In genomic region chr20:53608456-53609413, GRCh38 we compare ENCODE assay signal across 10 cellular contexts. TPM values are rescaled to one million over a fixed set of nuclear protein-coding genes. Genes with fewer than 3 reads are reported as not detected.
DNase-seq lines count a peak whose midpoint lies in the region; ATAC-seq, FAIRE-seq and TF ChIP-seq lines count a peak whose summit lies in the region.
"Had no signal": no experiment of that assay in that cellular context is flagged by ENCODE, and none has a peak within 500 bp of the region (broad histone marks: within the 10 kb centered on the region; RNA-seq: fewer than 3 reads in every experiment).

No MANE protein-coding gene starts in this region.

- 64 to 81% methylated on average over 6 to 35 of the region's 35 CpGs for WGBS in transverse colon (ENCODE audit: low coverage in 1 of 2), 2 donors

- H3K36me3 Mint-ChIP-seq in activated naive CD8-positive, alpha-beta T cell: peaks cover 3% of the 10 kb centered on the region

- H3K9me3 Mint-ChIP-seq in activated naive CD8-positive, alpha-beta T cell (ENCODE audit: low read depth): no peaks in the 10 kb centered on the region

- H3K4me1 ChIP-seq in transverse colon: peaks cover 0 to 33% (median 7%) of the 10 kb centered on the region in 4 donors

- peak overlapping the region; percentile 96 for H3K27ac Mint-ChIP-seq in activated naive CD8-positive, alpha-beta T cell

- H3K27me3 Mint-ChIP-seq in activated naive CD8-positive, alpha-beta T cell: no peaks in the 10 kb centered on the region

- no peak for ATAC-seq in HG03521 (IDR thresholded peaks at IDR 0.05; ENCODE audit: unreplicated experiment)

- no peaks in the 10 kb centered on the region for H3K36me3 ChIP-seq in transverse colon

- H3K27ac ChIP-seq in transverse colon: peak overlapping the region; percentile 59 to 76 (median 68)
- H3K27ac ChIP-seq: C4-2B had no signal

- DNase-seq in activated effector memory CD4-positive, alpha-beta T cell treated with anti-CD3 and anti-CD28 coated beads, Interleukin-2, amount 50 U/mL, for 16 hours: peak; percentile 66
- DNase-seq in activated effector memory CD4-positive, alpha-beta T cell treated with Interleukin-2 at 50 U/mL for 16 hours: no peak
- DNase-seq in left kidney (ENCODE audit: low read depth, low spot score): peak; percentile 22
- DNase-seq in transverse colon: peak; percentile 52
- no peak for DNase-seq in urothelium cell line (ENCODE audit: low spot score)
- DNase-seq in NOMO-1 (lab: John Stamatoyannopoulos, UW; ENCODE audit: unreplicated experiment in 2 of 2): no peak
- DNase-seq: NCI-H526 treated with DMSO at 0.1 percent for 48 hours had no signal

- no peak for TF ChIP-seq POLR2A in transverse colon (IDR thresholded peaks at IDR 0.05)

- intact Hi-C loops in transverse colon (cut with DNase I; ENCODE audit: low total_unique reads): no loop called here

- TF ChIP-seq CTCF in transverse colon (IDR thresholded peaks at IDR 0.05): no peak

- in situ Hi-C loops in transverse colon (cut with MboI; ENCODE audit: low pct_ligation_motif_present in 1 of 4, low pct_unique_long_range_greater_than_20kb in 1 of 4, low sequenced_read_pairs in 3 of 4): no loop called here

- no peak for FAIRE-seq in urothelium cell line (lab: Jason Lieb, UNC)

- no peaks in the 10 kb centered on the region for H3K27me3 ChIP-seq in transverse colon

- H3K4me3 ChIP-seq in transverse colon: no peak overlapping the region

- H3K4me1 Mint-ChIP-seq in activated naive CD8-positive, alpha-beta T cell (ENCODE audit: low read depth): peaks cover 41% of the 10 kb centered on the region

- H3K4me3 Mint-ChIP-seq in activated naive CD8-positive, alpha-beta T cell: peak overlapping the region; percentile 77

- H3K9me3 ChIP-seq in transverse colon: no peaks in the 10 kb centered on the region

- no peak for TF ChIP-seq EP300 in transverse colon (IDR thresholded peaks at IDR 0.05; ENCODE audit: low read depth)

RNA-seq across cellular contexts. Expression of gene ZNF217, which starts 15.1 kb away (rescaled TPM):
- 10 to 100 TPM; 28.9 to 82.6 (median 46.0) TPM for total RNA-seq in transverse colon

Comparison
In these comparisons a context has a peak if more than half of its experiments do, and no peak if none do; other contexts are left out.
1. DNase-seq: peak in activated effector memory CD4-positive, alpha-beta T cell treated with anti-CD3 and anti-CD28 coated beads, Interleukin-2, amount 50 U/mL, for 16 hours (single experiment), left kidney (single experiment) and transverse colon (single experiment); none in activated effector memory CD4-positive, alpha-beta T cell treated with Interleukin-2 at 50 U/mL for 16 hours (single experiment), urothelium cell line (single experiment) and NOMO-1 (0 of 2).